ENCODE assay signal across 1 cellular context in the genomic region with DNA sequence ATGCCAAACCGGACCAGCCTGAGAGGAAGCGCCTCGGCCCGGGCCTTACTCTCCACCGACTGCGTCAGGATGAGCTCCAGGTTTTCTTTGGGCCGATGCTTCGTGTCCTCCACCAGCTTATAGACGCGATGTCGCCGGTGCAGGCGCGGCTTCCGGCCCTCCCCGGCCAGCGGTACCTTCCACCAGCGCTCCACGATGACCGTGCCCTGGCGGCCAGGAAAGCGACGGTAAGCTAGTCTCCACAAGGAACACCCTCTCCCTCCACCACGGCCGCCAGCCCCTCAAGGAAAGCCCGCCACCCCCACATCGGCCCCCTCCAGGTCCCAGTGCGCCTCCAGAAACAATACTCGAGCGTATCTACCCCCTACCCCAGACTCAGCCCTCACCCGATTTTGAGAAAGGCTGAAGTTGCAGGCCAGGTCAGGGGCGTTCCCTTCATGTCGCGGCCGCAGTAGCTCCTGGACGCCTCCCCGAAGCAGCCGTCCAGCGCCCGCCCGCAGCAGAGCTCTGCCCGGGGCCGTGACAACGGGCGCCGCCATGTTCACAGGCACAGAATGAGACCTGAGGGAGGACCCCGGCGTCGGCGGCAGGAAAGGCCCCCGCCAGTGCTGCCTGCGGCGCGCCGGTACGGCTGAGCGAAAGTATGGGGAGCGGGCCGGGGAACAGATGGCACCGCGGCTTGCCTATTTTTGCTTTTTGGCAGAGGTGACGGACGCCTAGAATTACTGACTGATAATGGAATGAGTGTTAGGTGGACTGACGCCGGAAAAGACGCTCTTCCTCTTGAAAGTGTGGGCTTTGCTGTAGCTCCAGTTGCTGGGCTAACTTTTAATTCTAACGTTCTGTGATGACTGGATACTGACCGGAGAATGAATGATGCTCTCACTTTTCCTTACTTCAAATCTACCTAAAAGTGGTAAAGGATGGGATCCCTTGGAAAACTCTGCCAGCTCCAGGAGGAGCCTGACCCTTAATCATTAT.
TF ChIP-seq lines count a peak whose summit lies in the region.

A gene (minus strand): TSS at position 556 of the 981 bp plus-strand sequence. CDS start 17 bp downstream, at position 539.

TF ChIP-seq in HepG2, 621 proteins besides CTCF, POLR2A, EP300 and RAD21 (continued from another document and continues in another):
- TF ChIP-seq ZNF746 (CRISPR knock-in tag; IDR thresholded peaks at IDR 0.05), result no peak
- peak; percentile 88 for TF ChIP-seq SAP130 (CRISPR knock-in tag; IDR thresholded peaks at IDR 0.05; ENCODE audit: low read depth)
- peak; percentile 56 for TF ChIP-seq IKZF4 (CRISPR knock-in tag; IDR thresholded peaks at IDR 0.05; ENCODE audit: borderline replicate concordance, low read depth, not compliant biosample characterization)
- TF ChIP-seq, protein P1, sequence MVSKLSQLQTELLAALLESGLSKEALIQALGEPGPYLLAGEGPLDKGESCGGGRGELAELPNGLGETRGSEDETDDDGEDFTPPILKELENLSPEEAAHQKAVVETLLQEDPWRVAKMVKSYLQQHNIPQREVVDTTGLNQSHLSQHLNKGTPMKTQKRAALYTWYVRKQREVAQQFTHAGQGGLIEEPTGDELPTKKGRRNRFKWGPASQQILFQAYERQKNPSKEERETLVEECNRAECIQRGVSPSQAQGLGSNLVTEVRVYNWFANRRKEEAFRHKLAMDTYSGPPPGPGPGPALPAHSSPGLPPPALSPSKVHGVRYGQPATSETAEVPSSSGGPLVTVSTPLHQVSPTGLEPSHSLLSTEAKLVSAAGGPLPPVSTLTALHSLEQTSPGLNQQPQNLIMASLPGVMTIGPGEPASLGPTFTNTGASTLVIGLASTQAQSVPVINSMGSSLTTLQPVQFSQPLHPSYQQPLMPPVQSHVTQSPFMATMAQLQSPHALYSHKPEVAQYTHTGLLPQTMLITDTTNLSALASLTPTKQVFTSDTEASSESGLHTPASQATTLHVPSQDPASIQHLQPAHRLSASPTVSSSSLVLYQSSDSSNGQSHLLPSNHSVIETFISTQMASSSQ (IDR thresholded peaks at IDR 0.05; ENCODE audit: low read depth), result no peak
- TF ChIP-seq, protein P1 (CRISPR knock-in tag; IDR thresholded peaks at IDR 0.05; ENCODE audit: borderline replicate concordance), result no peak; the same call in 1 of the 2 replicates
- TF ChIP-seq ARNT2 (CRISPR knock-in tag; IDR thresholded peaks at IDR 0.05; ENCODE audit: low read depth), result no peak
- TF ChIP-seq, protein P2, sequence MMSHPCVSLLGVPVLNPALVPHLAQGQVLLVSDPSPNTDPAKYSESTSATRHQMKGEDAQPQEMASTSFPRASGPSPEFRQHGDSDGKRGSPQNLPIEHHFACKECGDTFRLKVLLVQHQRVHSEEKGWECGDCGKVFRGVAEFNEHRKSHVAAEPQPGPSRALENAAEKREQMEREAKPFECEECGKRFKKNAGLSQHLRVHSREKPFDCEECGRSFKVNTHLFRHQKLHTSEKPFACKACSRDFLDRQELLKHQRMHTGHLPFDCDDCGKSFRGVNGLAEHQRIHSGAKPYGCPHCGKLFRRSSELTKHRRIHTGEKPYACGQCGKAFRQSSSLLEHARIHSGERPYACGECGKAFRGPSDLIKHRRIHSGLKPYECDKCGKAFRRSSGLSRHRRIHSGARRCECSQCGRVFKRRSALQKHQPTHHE (CRISPR knock-in tag; IDR thresholded peaks at IDR 0.05; ENCODE audit: borderline replicate concordance), result no peak
- TF ChIP-seq SP4 (CRISPR knock-in tag; IDR thresholded peaks at IDR 0.05), result peak; percentile 53; the same call in 1 of the 2 replicates
- TF ChIP-seq, protein P3, sequence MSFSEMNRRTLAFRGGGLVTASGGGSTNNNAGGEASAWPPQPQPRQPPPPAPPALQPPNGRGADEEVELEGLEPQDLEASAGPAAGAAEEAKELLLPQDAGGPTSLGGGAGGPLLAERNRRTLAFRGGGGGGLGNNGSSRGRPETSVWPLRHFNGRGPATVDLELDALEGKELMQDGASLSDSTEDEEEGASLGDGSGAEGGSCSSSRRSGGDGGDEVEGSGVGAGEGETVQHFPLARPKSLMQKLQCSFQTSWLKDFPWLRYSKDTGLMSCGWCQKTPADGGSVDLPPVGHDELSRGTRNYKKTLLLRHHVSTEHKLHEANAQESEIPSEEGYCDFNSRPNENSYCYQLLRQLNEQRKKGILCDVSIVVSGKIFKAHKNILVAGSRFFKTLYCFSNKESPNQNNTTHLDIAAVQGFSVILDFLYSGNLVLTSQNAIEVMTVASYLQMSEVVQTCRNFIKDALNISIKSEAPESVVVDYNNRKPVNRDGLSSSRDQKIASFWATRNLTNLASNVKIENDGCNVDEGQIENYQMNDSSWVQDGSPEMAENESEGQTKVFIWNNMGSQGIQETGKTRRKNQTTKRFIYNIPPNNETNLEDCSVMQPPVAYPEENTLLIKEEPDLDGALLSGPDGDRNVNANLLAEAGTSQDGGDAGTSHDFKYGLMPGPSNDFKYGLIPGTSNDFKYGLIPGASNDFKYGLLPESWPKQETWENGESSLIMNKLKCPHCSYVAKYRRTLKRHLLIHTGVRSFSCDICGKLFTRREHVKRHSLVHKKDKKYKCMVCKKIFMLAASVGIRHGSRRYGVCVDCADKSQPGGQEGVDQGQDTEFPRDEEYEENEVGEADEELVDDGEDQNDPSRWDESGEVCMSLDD (CRISPR knock-in tag; IDR thresholded peaks at IDR 0.05; ENCODE audit: borderline replicate concordance), result no peak
- TF ChIP-seq MTA3 (CRISPR knock-in tag; IDR thresholded peaks at IDR 0.05), result no peak
- TF ChIP-seq ZNF761 (CRISPR knock-in tag; conservative IDR thresholded peaks at IDR 0.05), result peak; percentile 32; the same call in 1 of the 2 replicates
- TF ChIP-seq ZNF234 (CRISPR knock-in tag; conservative IDR thresholded peaks at IDR 0.05), result no peak
- no peak for TF ChIP-seq FOXA1 (IDR thresholded peaks at IDR 0.05)
- no peak for TF ChIP-seq FOXA1 (CRISPR knock-in tag; IDR thresholded peaks at IDR 0.05)
- peak; percentile 56 for TF ChIP-seq TP53 (CRISPR knock-in tag; conservative IDR thresholded peaks at IDR 0.05)
- peak; percentile 41 for TF ChIP-seq KDM4B (CRISPR knock-in tag; IDR thresholded peaks at IDR 0.05)
- TF ChIP-seq ARID2 (CRISPR knock-in tag; IDR thresholded peaks at IDR 0.05; ENCODE audit: borderline replicate concordance), result peak; percentile 97
- TF ChIP-seq SALL1 (CRISPR knock-in tag; IDR thresholded peaks at IDR 0.05), result peak; percentile 61; the same call in 1 of the 2 replicates
- TF ChIP-seq ZNF607 (CRISPR knock-in tag; IDR thresholded peaks at IDR 0.05; ENCODE audit: borderline replicate concordance), result peak; percentile 51; the same call in 1 of the 2 replicates
- TF ChIP-seq, protein P4, sequence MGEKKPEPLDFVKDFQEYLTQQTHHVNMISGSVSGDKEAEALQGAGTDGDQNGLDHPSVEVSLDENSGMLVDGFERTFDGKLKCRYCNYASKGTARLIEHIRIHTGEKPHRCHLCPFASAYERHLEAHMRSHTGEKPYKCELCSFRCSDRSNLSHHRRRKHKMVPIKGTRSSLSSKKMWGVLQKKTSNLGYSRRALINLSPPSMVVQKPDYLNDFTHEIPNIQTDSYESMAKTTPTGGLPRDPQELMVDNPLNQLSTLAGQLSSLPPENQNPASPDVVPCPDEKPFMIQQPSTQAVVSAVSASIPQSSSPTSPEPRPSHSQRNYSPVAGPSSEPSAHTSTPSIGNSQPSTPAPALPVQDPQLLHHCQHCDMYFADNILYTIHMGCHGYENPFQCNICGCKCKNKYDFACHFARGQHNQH (CRISPR knock-in tag; IDR thresholded peaks at IDR 0.05), result peak; percentile 54
- no peak for TF ChIP-seq ZNF432 (CRISPR knock-in tag; IDR thresholded peaks at IDR 0.05; ENCODE audit: borderline replicate concordance)
- TF ChIP-seq SRSF1 (optimal IDR thresholded peaks at IDR 0.05; ENCODE audit: low read depth, low read length), result peak; percentile 90
- TF ChIP-seq GABPA (IDR thresholded peaks at IDR 0.05; ENCODE audit: low read depth, low read length), result no peak
- peak; percentile 45 for TF ChIP-seq GABPA (CRISPR knock-in tag; IDR thresholded peaks at IDR 0.05; ENCODE audit: low read depth)
- TF ChIP-seq, protein P5, sequence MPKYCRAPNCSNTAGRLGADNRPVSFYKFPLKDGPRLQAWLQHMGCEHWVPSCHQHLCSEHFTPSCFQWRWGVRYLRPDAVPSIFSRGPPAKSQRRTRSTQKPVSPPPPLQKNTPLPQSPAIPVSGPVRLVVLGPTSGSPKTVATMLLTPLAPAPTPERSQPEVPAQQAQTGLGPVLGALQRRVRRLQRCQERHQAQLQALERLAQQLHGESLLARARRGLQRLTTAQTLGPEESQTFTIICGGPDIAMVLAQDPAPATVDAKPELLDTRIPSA (CRISPR knock-in tag; IDR thresholded peaks at IDR 0.05; ENCODE audit: borderline replicate concordance), result no peak; the same call in 1 of the 2 replicates
- no peak for TF ChIP-seq SOX6 (IDR thresholded peaks at IDR 0.05)
- TF ChIP-seq SOX6 (CRISPR knock-in tag; IDR thresholded peaks at IDR 0.05), result peak; percentile 48; the same call in 1 of the 2 replicates
- TF ChIP-seq, protein P6, sequence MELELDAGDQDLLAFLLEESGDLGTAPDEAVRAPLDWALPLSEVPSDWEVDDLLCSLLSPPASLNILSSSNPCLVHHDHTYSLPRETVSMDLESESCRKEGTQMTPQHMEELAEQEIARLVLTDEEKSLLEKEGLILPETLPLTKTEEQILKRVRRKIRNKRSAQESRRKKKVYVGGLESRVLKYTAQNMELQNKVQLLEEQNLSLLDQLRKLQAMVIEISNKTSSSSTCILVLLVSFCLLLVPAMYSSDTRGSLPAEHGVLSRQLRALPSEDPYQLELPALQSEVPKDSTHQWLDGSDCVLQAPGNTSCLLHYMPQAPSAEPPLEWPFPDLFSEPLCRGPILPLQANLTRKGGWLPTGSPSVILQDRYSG (CRISPR knock-in tag; IDR thresholded peaks at IDR 0.05), result no peak
- peak; percentile 82; the same call in 1 of the 2 replicates for TF ChIP-seq TOPORS (CRISPR knock-in tag; IDR thresholded peaks at IDR 0.05)
- no peak for TF ChIP-seq ZBTB21 (CRISPR knock-in tag; IDR thresholded peaks at IDR 0.05)
- TF ChIP-seq CCDC6 (CRISPR knock-in tag; IDR thresholded peaks at IDR 0.05), result peak; percentile 53; the same call in 1 of the 2 replicates
- no peak for TF ChIP-seq ZNF382 (CRISPR knock-in tag; IDR thresholded peaks at IDR 0.05; ENCODE audit: borderline replicate concordance)
- TF ChIP-seq, protein P7, sequence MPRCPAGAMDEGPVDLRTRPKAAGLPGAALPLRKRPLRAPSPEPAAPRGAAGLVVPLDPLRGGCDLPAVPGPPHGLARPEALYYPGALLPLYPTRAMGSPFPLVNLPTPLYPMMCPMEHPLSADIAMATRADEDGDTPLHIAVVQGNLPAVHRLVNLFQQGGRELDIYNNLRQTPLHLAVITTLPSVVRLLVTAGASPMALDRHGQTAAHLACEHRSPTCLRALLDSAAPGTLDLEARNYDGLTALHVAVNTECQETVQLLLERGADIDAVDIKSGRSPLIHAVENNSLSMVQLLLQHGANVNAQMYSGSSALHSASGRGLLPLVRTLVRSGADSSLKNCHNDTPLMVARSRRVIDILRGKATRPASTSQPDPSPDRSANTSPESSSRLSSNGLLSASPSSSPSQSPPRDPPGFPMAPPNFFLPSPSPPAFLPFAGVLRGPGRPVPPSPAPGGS (CRISPR knock-in tag; IDR thresholded peaks at IDR 0.05), result peak; percentile 67; the same call in 1 of the 2 replicates
- peak; percentile 67; the same call in 1 of the 2 replicates for TF ChIP-seq ZNF451 (CRISPR knock-in tag; IDR thresholded peaks at IDR 0.05)
- TF ChIP-seq SNAI1 (CRISPR knock-in tag; IDR thresholded peaks at IDR 0.05; ENCODE audit: borderline replicate concordance), result 0 out of 2 replicates have a peak, but pooled peaks have one; percentile 31
- no peak for TF ChIP-seq FOXP1 (IDR thresholded peaks at IDR 0.05)
- no peak for TF ChIP-seq FOXP1 (CRISPR knock-in tag; IDR thresholded peaks at IDR 0.05)
- no peak for TF ChIP-seq MBNL3 (CRISPR knock-in tag; conservative IDR thresholded peaks at IDR 0.05)
- TF ChIP-seq HNRNPL (IDR thresholded peaks at IDR 0.05; ENCODE audit: low read depth, low read length), result no peak
- TF ChIP-seq KLF15 (CRISPR knock-in tag; IDR thresholded peaks at IDR 0.05; ENCODE audit: borderline replicate concordance), result no peak; the same call in 1 of the 2 replicates
- no peak for TF ChIP-seq STAT5B (CRISPR knock-in tag; IDR thresholded peaks at IDR 0.05)
- TF ChIP-seq ESRRA (CRISPR knock-in tag; IDR thresholded peaks at IDR 0.05; ENCODE audit: low read depth), result 0 out of 2 replicates have a peak, but pooled peaks have one; percentile 36
- 0 out of 2 replicates have a peak, but pooled peaks have one; percentile 19 for TF ChIP-seq ZNF138 (CRISPR knock-in tag; IDR thresholded peaks at IDR 0.05; ENCODE audit: low read depth)
- TF ChIP-seq PHF5A (CRISPR knock-in tag; IDR thresholded peaks at IDR 0.05; ENCODE audit: low read depth, unreplicated experiment), result no peak
- peak; percentile 30 for TF ChIP-seq AGO2 (optimal IDR thresholded peaks at IDR 0.05; ENCODE audit: low read depth, low read length)
- TF ChIP-seq RELA (CRISPR knock-in tag; IDR thresholded peaks at IDR 0.05), result no peak
- peak; percentile 76; the same call in 1 of the 2 replicates for TF ChIP-seq HOXD1 (CRISPR knock-in tag; IDR thresholded peaks at IDR 0.05)
- TF ChIP-seq, protein P8, sequence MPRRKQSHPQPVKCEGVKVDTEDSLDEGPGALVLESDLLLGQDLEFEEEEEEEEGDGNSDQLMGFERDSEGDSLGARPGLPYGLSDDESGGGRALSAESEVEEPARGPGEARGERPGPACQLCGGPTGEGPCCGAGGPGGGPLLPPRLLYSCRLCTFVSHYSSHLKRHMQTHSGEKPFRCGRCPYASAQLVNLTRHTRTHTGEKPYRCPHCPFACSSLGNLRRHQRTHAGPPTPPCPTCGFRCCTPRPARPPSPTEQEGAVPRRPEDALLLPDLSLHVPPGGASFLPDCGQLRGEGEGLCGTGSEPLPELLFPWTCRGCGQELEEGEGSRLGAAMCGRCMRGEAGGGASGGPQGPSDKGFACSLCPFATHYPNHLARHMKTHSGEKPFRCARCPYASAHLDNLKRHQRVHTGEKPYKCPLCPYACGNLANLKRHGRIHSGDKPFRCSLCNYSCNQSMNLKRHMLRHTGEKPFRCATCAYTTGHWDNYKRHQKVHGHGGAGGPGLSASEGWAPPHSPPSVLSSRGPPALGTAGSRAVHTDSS (CRISPR knock-in tag; conservative IDR thresholded peaks at IDR 0.05), result no peak
- no peak for TF ChIP-seq SSRP1 (CRISPR knock-in tag; IDR thresholded peaks at IDR 0.05)
- no peak for TF ChIP-seq ZFYVE20 (CRISPR knock-in tag; IDR thresholded peaks at IDR 0.05; ENCODE audit: borderline replicate concordance, low read depth)
- no peak; the same call in 1 of the 2 replicates for TF ChIP-seq BRD4 (CRISPR knock-in tag; IDR thresholded peaks at IDR 0.05)
